13 cellular contexts compared by ENCODE assay signal in the genomic region with DNA sequence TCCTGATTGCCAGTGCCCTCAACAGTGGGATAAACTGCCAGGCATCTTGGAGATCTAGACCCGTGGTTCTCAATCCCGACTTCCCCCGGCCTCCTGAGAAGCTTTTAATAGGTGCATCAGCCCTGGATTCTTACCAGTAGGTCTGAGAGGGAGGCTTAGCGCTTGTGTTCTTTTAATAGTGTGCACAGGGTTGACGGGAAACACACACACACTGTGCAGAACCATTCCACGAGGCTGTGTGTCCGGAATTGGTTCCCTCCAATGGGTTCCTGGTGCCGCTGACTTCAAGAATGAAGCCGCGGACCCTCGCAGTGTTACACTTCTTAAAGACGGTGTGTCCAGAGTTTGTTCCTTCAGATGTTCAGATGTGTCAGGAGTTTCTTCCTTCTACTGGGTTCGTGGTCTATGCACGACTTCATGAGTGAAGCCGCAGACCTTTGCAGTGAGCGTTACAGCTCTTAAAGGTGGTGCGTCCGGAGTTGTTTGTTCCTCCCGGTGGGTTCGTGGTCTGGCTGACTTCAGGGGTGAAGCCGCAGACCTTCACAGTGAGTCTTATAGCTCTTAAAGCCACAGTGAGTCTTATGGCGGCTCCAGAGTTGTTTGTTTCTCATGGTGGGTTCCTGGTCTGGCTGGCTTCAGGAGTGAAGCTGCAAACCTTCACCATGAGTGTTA. TPM values are rescaled to one million over a fixed set of nuclear protein-coding genes. Genes with fewer than 3 reads are reported as not detected.
DNase-seq lines count a peak whose midpoint lies in the region; ATAC-seq, FAIRE-seq and TF ChIP-seq lines count a peak whose summit lies in the region.
"Had no signal": no experiment of that assay in that cellular context is flagged by ENCODE, and none has a peak within 500 bp of the region (broad histone marks: within the 10 kb centered on the region; RNA-seq: fewer than 3 reads in every experiment).

No MANE protein-coding gene starts in this region.

- DNase-seq in activated CD4-positive, alpha-beta T cell treated with anti-CD3 and anti-CD28 coated beads, Interleukin-2, amount 10 ng/mL, durations not matched to agents 24 days and 14 days: peak; percentile 78
- no peak for DNase-seq in activated CD4-positive, alpha-beta T cell treated with anti-CD3 and anti-CD28 coated beads for 1 hour
- DNase-seq in activated CD4-positive, alpha-beta memory T cell treated with anti-CD3 and anti-CD28 coated beads, Interleukin-2, amount 10 ng/mL, durations not matched to agents 7 days and 5 days: peak; percentile 75
- DNase-seq in central memory CD8-positive, alpha-beta T cell (ENCODE audit: low spot score in 2 of 2): peak; percentile 37 to 63
- peak; percentile 29 to 62 for DNase-seq in stimulated activated CD8-positive, alpha-beta memory T cell treated with anti-CD3 and anti-CD28 coated beads, Interleukin-7, amount 100 ng/mL, for 48 hours (ENCODE audit: extremely low read depth in 1 of 2, low read depth in 1 of 2)
- DNase-seq in NCI-H526 (lab: John Stamatoyannopoulos, UW) (no peak), SHP77 (lab: John Stamatoyannopoulos, UW) (no peak), H54 (ENCODE audit: insufficient read length, low spot score) (no peak)
- DNase-seq: activated effector memory CD4-positive, alpha-beta T cell treated with anti-CD3 and anti-CD28 coated beads, Interleukin-2, amount 50 U/mL, for 16 hours; H7; mammary epithelial cell; NCI-H2081 treated with DMSO at 0.1 percent for 48 hours; upper lobe of right lung had no signal

- H3K9me3 Mint-ChIP-seq in activated CD4-positive, alpha-beta T cell treated with anti-CD3 and anti-CD28 coated beads, Interleukin-2, amount 10 ng/mL, durations not matched to agents 24 days and 14 days: no peaks in the 10 kb centered on the region
- H3K9me3 Mint-ChIP-seq in activated CD4-positive, alpha-beta memory T cell treated with anti-CD3 and anti-CD28 coated beads, Interleukin-2, amount 10 ng/mL, durations not matched to agents 7 days and 5 days: no peaks in the 10 kb centered on the region
- no peaks in the 10 kb centered on the region for H3K9me3 Mint-ChIP-seq in central memory CD8-positive, alpha-beta T cell

- H3K4me3 Mint-ChIP-seq in activated CD4-positive, alpha-beta T cell treated with anti-CD3 and anti-CD28 coated beads, Interleukin-2, amount 10 ng/mL, durations not matched to agents 24 days and 14 days: peak overlapping the region; percentile 70
- peak overlapping the region; percentile 69 for H3K4me3 Mint-ChIP-seq in activated CD4-positive, alpha-beta memory T cell treated with anti-CD3 and anti-CD28 coated beads, Interleukin-2, amount 10 ng/mL, durations not matched to agents 7 days and 5 days
- H3K4me3 Mint-ChIP-seq in central memory CD8-positive, alpha-beta T cell: peak overlapping the region; percentile 80

- ATAC-seq in central memory CD8-positive, alpha-beta T cell (replicated peaks; ENCODE audit: extremely low read depth, poor library complexity, severe bottlenecking): peak; percentile 80

- H3K27ac Mint-ChIP-seq in activated CD4-positive, alpha-beta T cell treated with anti-CD3 and anti-CD28 coated beads, Interleukin-2, amount 10 ng/mL, durations not matched to agents 24 days and 14 days: no peak overlapping the region
- H3K27ac Mint-ChIP-seq in activated CD4-positive, alpha-beta memory T cell treated with anti-CD3 and anti-CD28 coated beads, Interleukin-2, amount 10 ng/mL, durations not matched to agents 7 days and 5 days: peak overlapping the region; percentile 66
- peak overlapping the region; percentile 23 for H3K27ac Mint-ChIP-seq in central memory CD8-positive, alpha-beta T cell (ENCODE audit: low read depth)

- peaks cover 67% of the 10 kb centered on the region for H3K27me3 Mint-ChIP-seq in activated CD4-positive, alpha-beta T cell treated with anti-CD3 and anti-CD28 coated beads, Interleukin-2, amount 10 ng/mL, durations not matched to agents 24 days and 14 days
- H3K27me3 Mint-ChIP-seq in activated CD4-positive, alpha-beta memory T cell treated with anti-CD3 and anti-CD28 coated beads, Interleukin-2, amount 10 ng/mL, durations not matched to agents 7 days and 5 days: peaks cover 78% of the 10 kb centered on the region
- peaks cover 47% of the 10 kb centered on the region for H3K27me3 Mint-ChIP-seq in central memory CD8-positive, alpha-beta T cell

- peaks cover 10% of the 10 kb centered on the region for H3K4me1 Mint-ChIP-seq in activated CD4-positive, alpha-beta T cell treated with anti-CD3 and anti-CD28 coated beads, Interleukin-2, amount 10 ng/mL, durations not matched to agents 24 days and 14 days
- H3K4me1 Mint-ChIP-seq in activated CD4-positive, alpha-beta memory T cell treated with anti-CD3 and anti-CD28 coated beads, Interleukin-2, amount 10 ng/mL, durations not matched to agents 7 days and 5 days: peaks cover 35% of the 10 kb centered on the region
- peaks cover 40% of the 10 kb centered on the region for H3K4me1 Mint-ChIP-seq in central memory CD8-positive, alpha-beta T cell

- intact Hi-C loops in activated CD4-positive, alpha-beta T cell treated with anti-CD3 and anti-CD28 coated beads, Interleukin-2, amount 10 ng/mL, durations not matched to agents 24 days and 14 days (cut with micrococcal nuclease): no loop called here

- POLR2A ChIA-PET in activated CD4-positive, alpha-beta memory T cell treated with anti-CD3 and anti-CD28 coated beads, Interleukin-2, amount 10 ng/mL, durations not matched to agents 7 days and 5 days (lab: Charles Lee): interaction anchor here (1.4 kb wide), 1 partner anchor 68 kb away, joined by 8 read pairs; the partner anchor contains the start of gene UBE2R2

- CTCF ChIA-PET in activated CD4-positive, alpha-beta memory T cell treated with anti-CD3 and anti-CD28 coated beads, Interleukin-2, amount 10 ng/mL, durations not matched to agents 7 days and 5 days (lab: Charles Lee): interaction anchor here (0.6 to 3.2 kb wide), 5 partner anchors 10 to 302 kb away, joined by 3 to 15 read pairs (median 5); no protein-coding TSS in a partner anchor

- FAIRE-seq in H54 (lab: Jason Lieb, UNC): no peak

- no peaks in the 10 kb centered on the region for H3K36me3 Mint-ChIP-seq in activated CD4-positive, alpha-beta T cell treated with anti-CD3 and anti-CD28 coated beads, Interleukin-2, amount 10 ng/mL, durations not matched to agents 24 days and 14 days (ENCODE audit: low read depth)
- no peaks in the 10 kb centered on the region for H3K36me3 Mint-ChIP-seq in activated CD4-positive, alpha-beta memory T cell treated with anti-CD3 and anti-CD28 coated beads, Interleukin-2, amount 10 ng/mL, durations not matched to agents 7 days and 5 days (ENCODE audit: low read depth)
- H3K36me3 Mint-ChIP-seq in central memory CD8-positive, alpha-beta T cell (ENCODE audit: insufficient read depth): peaks cover 4% of the 10 kb centered on the region

- no peak for TF ChIP-seq POLR2A in H54 (IDR thresholded peaks at IDR 0.05; ENCODE audit: low read depth, low read length)

RNA-seq across cellular contexts. Expression of gene PRSS3, which starts 46.6 kb away (rescaled TPM):
- total RNA-seq in activated CD4-positive, alpha-beta T cell treated with anti-CD3 and anti-CD28 coated beads, Interleukin-2, amount 10 ng/mL, durations not matched to agents 24 days and 14 days: not detected in 2 replicates
- not detected for total RNA-seq in activated CD4-positive, alpha-beta memory T cell treated with anti-CD3 and anti-CD28 coated beads, Interleukin-2, amount 10 ng/mL, durations not matched to agents 7 days and 5 days
- total RNA-seq: H7, upper lobe of right lung had no signal

Comparison
In these comparisons a context has a peak if more than half of its experiments do, and no peak if none do; other contexts are left out.
1. DNase-seq: peak in activated CD4-positive, alpha-beta T cell treated with anti-CD3 and anti-CD28 coated beads, Interleukin-2, amount 10 ng/mL, durations not matched to agents 24 days and 14 days (single experiment), activated CD4-positive, alpha-beta memory T cell treated with anti-CD3 and anti-CD28 coated beads, Interleukin-2, amount 10 ng/mL, durations not matched to agents 7 days and 5 days (single experiment), central memory CD8-positive, alpha-beta T cell (2 of 2) and stimulated activated CD8-positive, alpha-beta memory T cell treated with anti-CD3 and anti-CD28 coated beads, Interleukin-7, amount 100 ng/mL, for 48 hours (2 of 2); none in activated CD4-positive, alpha-beta T cell treated with anti-CD3 and anti-CD28 coated beads for 1 hour (single experiment), NCI-H526 (0 of 2), SHP77 (0 of 2) and H54 (single experiment).
2. Peak in every context shown above with its lines, with median percentiles within 50 percentile points of each other: H3K4me3 Mint-ChIP-seq.